In genomic region chr12:6423267-6424007, GRCh38 we compare ENCODE assay signal across 8 cellular contexts. TPM values are rescaled to one million over a fixed set of nuclear protein-coding genes. Genes with fewer than 3 reads are reported as not detected.
DNase-seq lines count a peak whose midpoint lies in the region; ATAC-seq and TF ChIP-seq lines count a peak whose summit lies in the region.

No MANE protein-coding gene starts in this region.

- H3K36me3 ChIP-seq in GM06990 (ENCODE audit: control insufficient read depth, insufficient read depth, low read length), result no peaks in the 10 kb centered on the region
- no peaks in the 10 kb centered on the region for H3K36me3 ChIP-seq in liver (ENCODE audit: control insufficient read depth in 4 of 4, insufficient read depth in 3 of 4, low read depth in 1 of 4, low read length in 3 of 4)

- ATAC-seq in GM19035 (IDR thresholded peaks at IDR 0.05; ENCODE audit: unreplicated experiment), result no peak

- H3K4me3 ChIP-seq in GM06990 (replicated peaks; ENCODE audit: low read depth, low read length) (no peak overlapping the region), liver (ENCODE audit: low read depth in 1 of 3, low read length in 3 of 3) (no peak overlapping the region)

- 3% methylated on average over 9 of the region's 9 CpGs for WGBS in liver

- no peaks in the 10 kb centered on the region for H3K36me3 Mint-ChIP-seq in activated CD4-positive, alpha-beta T cell treated with anti-CD3 and anti-CD28 coated beads, Interleukin-2, amount 10 ng/mL, durations not matched to agents 7 days and 5 days (ENCODE audit: low read depth)

- H3K27ac Mint-ChIP-seq in activated CD4-positive, alpha-beta T cell treated with anti-CD3 and anti-CD28 coated beads, Interleukin-2, amount 10 ng/mL, durations not matched to agents 7 days and 5 days, result peak overlapping the region; percentile 26

- TF ChIP-seq CTCF in GM06990 (IDR thresholded peaks at IDR 0.05; ENCODE audit: insufficient read depth, low read length, poor library complexity, severe bottlenecking) (peak; percentile 79), liver (IDR thresholded peaks at IDR 0.05; ENCODE audit: low read depth, low read length, missing input control) (peak; percentile 89)

- DNase-seq in GM06990 (ENCODE audit: extremely low read depth, insufficient read length) (peak; percentile 76), HS-5 (ENCODE audit: low read depth) (peak; percentile 76), NCI-H82 (lab: John Stamatoyannopoulos, UW) (peak; percentile 97), dermis blood vessel endothelial cell (peak; percentile 97)
- DNase-seq in activated CD4-positive, alpha-beta T cell treated with anti-CD3 and anti-CD28 coated beads, Interleukin-2, amount 10 ng/mL, durations not matched to agents 7 days and 5 days, result peak; percentile 87
- DNase-seq in stimulated activated CD4-positive, alpha-beta T cell treated with anti-CD3 and anti-CD28 coated beads, TNF-alpha, amount 100 ng/mL, for 48 hours (ENCODE audit: low read depth in 3 of 3), result peak in 2 of 3 donors; percentile 56 to 68

- H3K27me3 ChIP-seq in GM06990 (replicated peaks; ENCODE audit: control insufficient read depth, insufficient read depth, low read length), result no peaks in the 10 kb centered on the region
- H3K27me3 ChIP-seq in liver (ENCODE audit: control insufficient read depth in 4 of 4, insufficient read depth in 4 of 4, low read length in 3 of 4), result no peaks in the 10 kb centered on the region

- H3K9ac ChIP-seq in liver (ENCODE audit: low read depth in 1 of 2, low read length in 2 of 2), result peak overlapping the region; percentile 1 to 58

- POLR2A ChIA-PET in activated CD4-positive, alpha-beta T cell treated with anti-CD3 and anti-CD28 coated beads, Interleukin-2, amount 10 ng/mL, durations not matched to agents 7 days and 5 days (lab: Charles Lee), result interaction anchor here (0.7 to 1.5 kb wide), 2 partner anchors 38 to 114 kb away, joined by 3 to 10 read pairs; no protein-coding TSS in a partner anchor

- H3K9me3 ChIP-seq in liver (ENCODE audit: control insufficient read depth in 4 of 4, low read length in 3 of 4), result no peaks in the 10 kb centered on the region

- peaks cover 47% of the 10 kb centered on the region for H3K4me1 Mint-ChIP-seq in activated CD4-positive, alpha-beta T cell treated with anti-CD3 and anti-CD28 coated beads, Interleukin-2, amount 10 ng/mL, durations not matched to agents 7 days and 5 days

- peaks cover 2% of the 10 kb centered on the region for H3K27me3 Mint-ChIP-seq in activated CD4-positive, alpha-beta T cell treated with anti-CD3 and anti-CD28 coated beads, Interleukin-2, amount 10 ng/mL, durations not matched to agents 7 days and 5 days

- no peaks in the 10 kb centered on the region for H3K9me3 Mint-ChIP-seq in activated CD4-positive, alpha-beta T cell treated with anti-CD3 and anti-CD28 coated beads, Interleukin-2, amount 10 ng/mL, durations not matched to agents 7 days and 5 days

- CTCF ChIA-PET in activated CD4-positive, alpha-beta T cell treated with anti-CD3 and anti-CD28 coated beads, Interleukin-2, amount 10 ng/mL, durations not matched to agents 7 days and 5 days (lab: Charles Lee), result interaction anchor here (0.6 to 3.1 kb wide), 34 partner anchors 11 to 179 kb away, joined by 3 to 21 read pairs (median 4); partner anchors contain the start of genes CD27, GAPDH, MRPL51 and NOP2

- no peak overlapping the region for H3K4me3 Mint-ChIP-seq in activated CD4-positive, alpha-beta T cell treated with anti-CD3 and anti-CD28 coated beads, Interleukin-2, amount 10 ng/mL, durations not matched to agents 7 days and 5 days

- no peak overlapping the region for H3K27ac ChIP-seq in liver (ENCODE audit: low read depth in 1 of 2, low read length in 2 of 2)

- H3K4me1 ChIP-seq in liver (ENCODE audit: control insufficient read depth in 4 of 4, insufficient read depth in 4 of 4, low read length in 3 of 4), result peaks cover 0 to 6% (median 4%) of the 10 kb centered on the region in 4 donors

- TF ChIP-seq RAD21 in liver (IDR thresholded peaks at IDR 0.05), result peak; percentile 99 to 100

TF ChIP-seq in liver, 16 proteins besides CTCF, POLR2A, EP300 and RAD21:
- TF ChIP-seq YY1 (IDR thresholded peaks at IDR 0.05), result peak; percentile 79
- peak in 1 of 2 donors; percentile 33 for TF ChIP-seq GABPA (IDR thresholded peaks at IDR 0.05 in 1 of 2, conservative IDR thresholded peaks at IDR 0.05 in 1 of 2)
- no peak for TF ChIP-seq FOXA2 (IDR thresholded peaks at IDR 0.05)
- TF ChIP-seq FOXA1 (IDR thresholded peaks at IDR 0.05), result no peak
- TF ChIP-seq ATF3 (IDR thresholded peaks at IDR 0.05), result no peak
- no peak for TF ChIP-seq REST (IDR thresholded peaks at IDR 0.05)
- TF ChIP-seq TAF1 (conservative IDR thresholded peaks at IDR 0.05), result no peak
- peak; percentile 15 for TF ChIP-seq SP1 (IDR thresholded peaks at IDR 0.05)
- TF ChIP-seq MAX (IDR thresholded peaks at IDR 0.05), result peak; percentile 64
- TF ChIP-seq RXRA (IDR thresholded peaks at IDR 0.05), result no peak

RNA-seq across cellular contexts. Expression of gene CD27, which starts 21.3 kb away (rescaled TPM):
- 100 to 1,000 TPM; 115 to 134 TPM for total RNA-seq in activated CD4-positive, alpha-beta T cell treated with anti-CD3 and anti-CD28 coated beads, Interleukin-2, amount 10 ng/mL, durations not matched to agents 7 days and 5 days
- total RNA-seq in dermis blood vessel endothelial cell, result not detected in 2 replicates
- under 1 TPM; 0.28 to 0.67 TPM for total RNA-seq in liver
- polyA plus RNA-seq in liver, result 1 to 10 TPM in 1 of 2 donors, under 1 TPM in 1; 0.58 to 2.5 TPM

RNA-seq across cellular contexts. Expression of gene TAPBPL, which starts 28.4 kb away (rescaled TPM):
- total RNA-seq in activated CD4-positive, alpha-beta T cell treated with anti-CD3 and anti-CD28 coated beads, Interleukin-2, amount 10 ng/mL, durations not matched to agents 7 days and 5 days, result 10 to 100 TPM; 45.8 to 47.9 TPM
- total RNA-seq in dermis blood vessel endothelial cell, result 23.0 and 26.1 TPM in 2 replicates
- total RNA-seq in liver, result 10 to 100 TPM in 1 of 2 donors, 1 to 10 TPM in 1; 9.5 to 32.9 TPM
- 10 to 100 TPM; 16.5 to 21.5 TPM for polyA plus RNA-seq in liver

RNA-seq across cellular contexts. Expression of gene LTBR, which starts 39.5 kb away (rescaled TPM):
- total RNA-seq in activated CD4-positive, alpha-beta T cell treated with anti-CD3 and anti-CD28 coated beads, Interleukin-2, amount 10 ng/mL, durations not matched to agents 7 days and 5 days, result not detected
- total RNA-seq in dermis blood vessel endothelial cell (46.4 and 74.0 TPM in 2 replicates), liver (10 to 100 TPM; 15.8 to 93.9 TPM)
- 100 to 1,000 TPM in 1 of 2 donors, 10 to 100 TPM in 1; 84.1 to 138 TPM for polyA plus RNA-seq in liver

RNA-seq across cellular contexts. Expression of gene VAMP1, which starts 47.0 kb away (rescaled TPM):
- 10 to 100 TPM; 61.4 to 73.4 TPM for total RNA-seq in activated CD4-positive, alpha-beta T cell treated with anti-CD3 and anti-CD28 coated beads, Interleukin-2, amount 10 ng/mL, durations not matched to agents 7 days and 5 days
- total RNA-seq in dermis blood vessel endothelial cell (0.51 and 4.1 TPM in 2 replicates), liver (1 to 10 TPM; 5.8 to 6.4 TPM)
- 1 to 10 TPM; 2.4 to 4.2 TPM for polyA plus RNA-seq in liver

RNA-seq across cellular contexts. Expression of gene SCNN1A, which starts 48.1 kb away (rescaled TPM):
- under 1 TPM; 0.54 to 0.67 TPM for total RNA-seq in activated CD4-positive, alpha-beta T cell treated with anti-CD3 and anti-CD28 coated beads, Interleukin-2, amount 10 ng/mL, durations not matched to agents 7 days and 5 days
- 1.5 and 7.1 TPM in 2 replicates for total RNA-seq in dermis blood vessel endothelial cell
- 1 to 10 TPM in 1 of 2 donors, under 1 TPM in 1; 0.47 to 7.7 TPM for total RNA-seq in liver
- polyA plus RNA-seq in liver, result 1 to 10 TPM; 2.2 to 3.5 TPM

Comparison
In these comparisons a context has a peak if more than half of its experiments do, and no peak if none do; other contexts are left out.
1. RNA of gene CD27, which starts 21.3 kb away (total RNA-seq): 115 to 134 TPM in activated CD4-positive, alpha-beta T cell treated with anti-CD3 and anti-CD28 coated beads, Interleukin-2, amount 10 ng/mL, durations not matched to agents 7 days and 5 days; 0.28 to 0.67 TPM in liver and not detected in dermis blood vessel endothelial cell; every median in the first group is over 10 times any median in the second.
2. RNA of gene LTBR, which starts 39.5 kb away (total RNA-seq): 15.8 to 93.9 TPM in liver and 46.4 to 74.0 TPM in dermis blood vessel endothelial cell; not detected in activated CD4-positive, alpha-beta T cell treated with anti-CD3 and anti-CD28 coated beads, Interleukin-2, amount 10 ng/mL, durations not matched to agents 7 days and 5 days; every median in the first group is over 10 times any median in the second.
3. Peak in every context shown above with its lines, with median percentiles within 50 percentile points of each other: DNase-seq.